In genomic region chr5:109743770-109744212, GRCh38 we compare ENCODE assay signal across 9 cellular contexts. TPM values are rescaled to one million over a fixed set of nuclear protein-coding genes. Genes with fewer than 3 reads are reported as not detected.
DNase-seq lines count a peak whose midpoint lies in the region; ATAC-seq and TF ChIP-seq lines count a peak whose summit lies in the region.
"Had no signal": no experiment of that assay in that cellular context is flagged by ENCODE, and none has a peak within 500 bp of the region (broad histone marks: within the 10 kb centered on the region; RNA-seq: fewer than 3 reads in every experiment).

No MANE protein-coding gene starts in this region.

- H3K36me3 ChIP-seq in IMR-90 (ENCODE audit: control insufficient read depth, insufficient read depth, low read length) = no peaks in the 10 kb centered on the region

- ATAC-seq in IMR-90 (ENCODE audit: low read depth) (peak; percentile 85), GM18520 (IDR thresholded peaks at IDR 0.05; ENCODE audit: unreplicated experiment) (no peak), GM18858 (IDR thresholded peaks at IDR 0.05; ENCODE audit: unreplicated experiment) (no peak)

- CTCF ChIA-PET in IMR-90 (lab: Yijun Ruan, JAX) = interaction anchor here (1.4 kb wide), 1 partner anchor 19 kb away, joined by 3 read pairs; no protein-coding TSS in a partner anchor

- H2BK15ac ChIP-seq in IMR-90 (ENCODE audit: low read depth, low read length) = peak overlapping the region; percentile 74; the same call in 2 of the 3 replicates

- no TSS peak for BruUV-seq in IMR-90 (replicated peaks; lab: Mats Ljungman, UMichigan)

- H3K27ac ChIP-seq in IMR-90 (ENCODE audit: insufficient read depth, low read length) = peak overlapping the region; percentile 88
- H3K27ac ChIP-seq in layer of hippocampus (ENCODE audit: low read depth, low read length) = peak overlapping the region; percentile 8

- H3K18ac ChIP-seq in IMR-90 (ENCODE audit: low read depth, low read length) = peak overlapping the region; percentile 98

- H3K4me3 ChIP-seq in IMR-90 (ENCODE audit: insufficient read depth, low read depth, low read length) = no peak overlapping the region
- H3K4me3 ChIP-seq in cardiac fibroblast (replicated peaks in 1 of 2; ENCODE audit: low read depth in 2 of 2, low read length in 2 of 2) = no peak overlapping the region

- H4K5ac ChIP-seq in IMR-90 (ENCODE audit: low read depth, low read length) = peak overlapping the region; percentile 93

- no peaks in the 10 kb centered on the region for H3K9me3 ChIP-seq in IMR-90 (ENCODE audit: control insufficient read depth, insufficient read depth, low read length)

- H3K14ac ChIP-seq in IMR-90 (replicated peaks; ENCODE audit: low read depth, low read length) = peak overlapping the region; percentile 92

- H3K23ac ChIP-seq in IMR-90 (ENCODE audit: low read depth, low read length) = peak overlapping the region; percentile 94

- peaks cover 9% of the 10 kb centered on the region for H3K9me1 ChIP-seq in IMR-90 (ENCODE audit: insufficient read depth, low read length)

- H2BK5ac ChIP-seq in IMR-90 (ENCODE audit: low read depth, low read length, poor library complexity, severe bottlenecking) = peak overlapping the region; percentile 97

- intact Hi-C loops in IMR-90 (cut with micrococcal nuclease) = loop anchor here (2.0 kb wide), 1 partner anchor 53 kb away; no protein-coding TSS in a partner anchor

- no peak for TF ChIP-seq POLR2A in IMR-90 (IDR thresholded peaks at IDR 0.05; ENCODE audit: low read depth, low read length)

- peak overlapping the region; percentile 46 for H2AFZ ChIP-seq in IMR-90 (replicated peaks; ENCODE audit: low read length, poor library complexity)

- peak overlapping the region; percentile 91 for H3K56ac ChIP-seq in IMR-90 (ENCODE audit: extremely low read depth, insufficient read depth, low read length)

- H2BK20ac ChIP-seq in IMR-90 (ENCODE audit: low read depth, low read length) = peak overlapping the region; percentile 97

- peak overlapping the region; percentile 44; the same call in 1 of the 2 replicates for H3K9ac ChIP-seq in IMR-90 (ENCODE audit: low read depth, low read length)

- H3K79me1 ChIP-seq in IMR-90 (ENCODE audit: low read depth in 1 of 2, low read length in 2 of 2) = peaks cover 14 to 33% of the 10 kb centered on the region in 2 experiments

- H4K8ac ChIP-seq in IMR-90 (ENCODE audit: low read depth in 2 of 2, low read length in 2 of 2) = peak overlapping the region; percentile 64 to 93

- DNase-seq in ACHN (peak; percentile 77), IMR-90 (peak; percentile 95), cardiac fibroblast (ENCODE audit: low read depth in 2 of 2) (peak; percentile 79 to 97), putamen (ENCODE audit: low spot score) (no peak)
- no peak for DNase-seq in activated effector memory CD4-positive, alpha-beta T cell treated with anti-CD3 and anti-CD28 coated beads, Interleukin-2, amount 50 U/mL, for 16 hours
- DNase-seq: DMS79 treated with DMSO at 0.1 percent for 48 hours had no signal

- H3K4me2 ChIP-seq in IMR-90 (ENCODE audit: low read depth, low read length) = peak overlapping the region; percentile 59

- H4K91ac ChIP-seq in IMR-90 (ENCODE audit: insufficient read depth, low read depth, low read length) = peak overlapping the region; percentile 93

- H3K4me1 ChIP-seq in IMR-90 (ENCODE audit: control insufficient read depth, insufficient read depth, low read length) = peaks cover 22% of the 10 kb centered on the region

- TF ChIP-seq RAD21 in IMR-90 (IDR thresholded peaks at IDR 0.05; ENCODE audit: low read length) = no peak

- peak overlapping the region; percentile 94 for H2AK5ac ChIP-seq in IMR-90 (ENCODE audit: low read depth, low read length)

- dilution Hi-C loops in IMR-90 (cut with HindIII; ENCODE audit: low sequenced_read_pairs, unreplicated experiment) = no loop called here

- H4K20me1 ChIP-seq in IMR-90 (ENCODE audit: insufficient read depth, low read length) = no peaks in the 10 kb centered on the region

- in situ Hi-C loops in ACHN (cut with HindIII; ENCODE audit: low pct_ligation_motif_present, low pct_unique_long_range_greater_than_20kb, low sequenced_read_pairs) (no loop called here), IMR-90 (cut with MboI; ENCODE audit: low sequenced_read_pairs) (no loop called here)

- H3K27me3 ChIP-seq in IMR-90 (ENCODE audit: control insufficient read depth, insufficient read depth, low read length) (no peaks in the 10 kb centered on the region), layer of hippocampus (ENCODE audit: control insufficient read depth, insufficient read depth, low read length) (no peaks in the 10 kb centered on the region)

- peak overlapping the region; percentile 97 for H2BK120ac ChIP-seq in IMR-90 (ENCODE audit: low read depth, low read length)

- peak overlapping the region; percentile 34 for H2AK9ac ChIP-seq in IMR-90 (replicated peaks; ENCODE audit: low read depth, low read length, poor library complexity)

- TF ChIP-seq CTCF in IMR-90 (conservative IDR thresholded peaks at IDR 0.05; ENCODE audit: low read depth, low read length) (no peak), cardiac fibroblast (IDR thresholded peaks at IDR 0.05; ENCODE audit: low read depth, low read length) (no peak)

- WGBS in IMR-90 (ENCODE audit: extremely low coverage in 2 of 2, insufficient read length in 1 of 2), 2 experiments = no CpG with 5 or more reads among the region's 3 CpGs

- POLR2A ChIA-PET in IMR-90 (lab: Charles Lee; ENCODE audit: unreplicated experiment) = no interaction called here

- H3K4ac ChIP-seq in IMR-90 (ENCODE audit: low read depth, low read length) = peak overlapping the region; percentile 94

TF ChIP-seq in IMR-90, 13 proteins besides CTCF, POLR2A, EP300 and RAD21:
- TF ChIP-seq RCOR1 (IDR thresholded peaks at IDR 0.05; ENCODE audit: insufficient replicate concordance, low read length) (no peak), ELK1 (IDR thresholded peaks at IDR 0.05; ENCODE audit: borderline replicate concordance, low read depth, low read length) (no peak), NFE2L2 (IDR thresholded peaks at IDR 0.05; ENCODE audit: low read depth, low read length) (no peak), MAFK (IDR thresholded peaks at IDR 0.05; ENCODE audit: low read depth, low read length) (peak; percentile 57), CHD1 (IDR thresholded peaks at IDR 0.05; ENCODE audit: low read depth, low read length) (no peak), USF2 (IDR thresholded peaks at IDR 0.05; ENCODE audit: low read depth, low read length) (no peak), BHLHE40 (IDR thresholded peaks at IDR 0.05; ENCODE audit: low read depth, low read length) (peak; percentile 98), RFX5 (IDR thresholded peaks at IDR 0.05; ENCODE audit: low read depth, low read length) (no peak), CEBPB (IDR thresholded peaks at IDR 0.05; ENCODE audit: low read depth, low read length) (peak; percentile 69), FOS (IDR thresholded peaks at IDR 0.05; ENCODE audit: low read depth, low read length) (peak; percentile 67)
TF ChIP-seq in IMR-90: peak in this region for 4.

RNA-seq across cellular contexts. Expression of gene MAN2A1, which starts 54.1 kb away (rescaled TPM):
- 29.6 and 46.4 TPM in 2 replicates for total RNA-seq in IMR-90 (2012; rRNA removed)
- polyA plus RNA-seq in IMR-90 (2012; rRNA removed) = 14.1 and 16.4 TPM in 2 replicates
- polyA plus RNA-seq in IMR-90 (2012; cell fraction: cytosol; rRNA removed) = 3.6 and 6.5 TPM in 2 replicates
- polyA plus RNA-seq in IMR-90 (2012; cell fraction: nucleus; rRNA removed; ENCODE audit: low replicate concordance) = 2.6 and 17.5 TPM in 2 replicates

Comparison
In these comparisons a context has a peak if more than half of its experiments do, and no peak if none do; other contexts are left out.
1. DNase-seq: peak in ACHN (single experiment), IMR-90 (single experiment) and cardiac fibroblast (2 of 2); none in putamen (single experiment) and activated effector memory CD4-positive, alpha-beta T cell treated with anti-CD3 and anti-CD28 coated beads, Interleukin-2, amount 50 U/mL, for 16 hours (single experiment).